In the genomic region with DNA sequence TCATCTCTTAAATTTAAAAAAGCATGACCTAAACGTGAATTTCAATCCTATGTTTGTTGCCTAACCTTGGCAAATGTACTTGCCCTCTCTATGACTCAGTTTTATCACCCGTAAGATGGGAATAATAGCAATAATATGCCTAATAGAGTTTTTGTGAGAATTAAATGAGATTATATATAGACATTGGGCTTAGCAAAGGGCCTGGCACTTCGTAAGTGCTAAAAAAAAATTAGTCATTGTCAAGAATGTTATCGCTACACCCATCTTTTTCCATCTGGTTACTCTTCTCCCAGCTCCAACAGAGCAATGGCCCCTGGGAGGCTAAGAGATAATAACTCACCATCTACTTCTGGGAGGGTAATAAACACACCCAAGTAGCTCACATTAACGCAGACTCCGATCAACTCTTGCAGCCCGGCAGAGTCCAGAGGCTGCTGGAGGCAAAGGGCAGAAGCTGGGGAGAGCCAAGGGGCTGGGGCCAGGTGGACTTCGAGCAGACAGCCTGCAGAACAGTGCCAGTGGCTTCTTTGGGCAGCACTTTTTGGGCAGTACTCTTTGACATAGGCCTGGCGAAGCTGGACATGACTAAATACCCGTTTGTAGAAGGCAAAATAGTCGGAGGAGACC, we compare ENCODE assay signal across 21 cellular contexts. TPM values are rescaled to one million over a fixed set of nuclear protein-coding genes. Genes with fewer than 3 reads are reported as not detected.
DNase-seq lines count a peak whose midpoint lies in the region; ATAC-seq and TF ChIP-seq lines count a peak whose summit lies in the region.
"Had no signal": no experiment of that assay in that cellular context is flagged by ENCODE, and none has a peak within 500 bp of the region (broad histone marks: within the 10 kb centered on the region; RNA-seq: fewer than 3 reads in every experiment).

No MANE protein-coding gene starts in this region.

- H3K4me1 ChIP-seq in IMR-90 (ENCODE audit: control insufficient read depth, insufficient read depth, low read length): peaks cover 11% of the 10 kb centered on the region
- peaks cover 26 to 29% of the 10 kb centered on the region in 2 donors for H3K4me1 ChIP-seq in mucosa of rectum (ENCODE audit: control insufficient read depth in 2 of 2, insufficient read depth in 2 of 2, low read length in 2 of 2)
- H3K4me1 ChIP-seq in uterus: peaks cover 0 to 13% of the 10 kb centered on the region in 2 donors
- peaks cover 54% of the 10 kb centered on the region for H3K4me1 ChIP-seq in PC-9 (replicated peaks; ENCODE audit: insufficient read depth)
- no peaks in the 10 kb centered on the region for H3K4me1 ChIP-seq in foreskin keratinocyte

- intact Hi-C loops in IMR-90 (cut with micrococcal nuclease): no loop called here
- intact Hi-C loops in left colon (cut with DNase I, micrococcal nuclease): no loop called here
- intact Hi-C loops in uterus (cut with DNase I; ENCODE audit: low total_unique reads): no loop called here
- intact Hi-C loops in PC-9 (cut with micrococcal nuclease; ENCODE audit: unreplicated experiment): no loop called here

- BruUV-seq in IMR-90 (replicated peaks; lab: Mats Ljungman, UMichigan) (no TSS peak), PC-9 (replicated peaks; lab: Mats Ljungman, UMichigan) (no TSS peak)

- H3K23ac ChIP-seq in IMR-90 (ENCODE audit: low read depth, low read length): no peak overlapping the region

- no peak overlapping the region for H3K9ac ChIP-seq in IMR-90 (ENCODE audit: low read depth, low read length)
- peak overlapping the region; percentile 21 to 53 for H3K9ac ChIP-seq in mucosa of rectum (ENCODE audit: low read depth in 1 of 2, low read length in 2 of 2)

- H3K4ac ChIP-seq in IMR-90 (ENCODE audit: low read depth, low read length): peak overlapping the region; percentile 51

- DNase-seq in IMR-90 (no peak), left colon (peak; percentile 67 to 75), uterus (no peak), PC-9 (no peak), foreskin keratinocyte (no peak), CD1c-positive myeloid dendritic cell (ENCODE audit: extremely low spot score) (no peak)
- DNase-seq: CD4-positive, CD25-positive, alpha-beta regulatory T cell; DMS79; H7; HFFc6; KG1; NCI-H1092 treated with DMSO at 0.1 percent for 48 hours; NCI-H146; NCI-H2029; NCI-H226; NCI-H510A treated with DMSO at 0.1 percent for 48 hours; RPMI8226; SHP77 treated with DMSO at 0.1 percent for 48 hours had no signal

- H3K18ac ChIP-seq in IMR-90 (ENCODE audit: low read depth, low read length): no peak overlapping the region

- TF ChIP-seq RAD21 in IMR-90 (IDR thresholded peaks at IDR 0.05; ENCODE audit: low read length): no peak

- H2BK5ac ChIP-seq in IMR-90 (ENCODE audit: low read depth, low read length, poor library complexity, severe bottlenecking): no peak overlapping the region

- H2AFZ ChIP-seq in IMR-90 (replicated peaks; ENCODE audit: low read length, poor library complexity) (no peak overlapping the region), PC-9 (no peak overlapping the region)

- H3K9me1 ChIP-seq in IMR-90 (ENCODE audit: insufficient read depth, low read length): peaks cover 9% of the 10 kb centered on the region; the same call in 1 of the 2 replicates

- no peak overlapping the region for H4K5ac ChIP-seq in IMR-90 (ENCODE audit: low read depth, low read length)

- H3K9me2 ChIP-seq in PC-9 (ENCODE audit: insufficient read depth): no peaks in the 10 kb centered on the region

- peaks cover 5% of the 10 kb centered on the region; the same call in 1 of the 2 replicates for H3F3A ChIP-seq in PC-9 (ENCODE audit: insufficient read depth, low read depth)

- POLR2A ChIA-PET in IMR-90 (lab: Charles Lee; ENCODE audit: unreplicated experiment) (interaction anchor here (0.5 kb wide), 1 partner anchor 1331 kb away, joined by 6 read pairs; no protein-coding TSS in a partner anchor), PC-9 (lab: Charles Lee; ENCODE audit: unreplicated experiment) (no interaction called here)

- H2BK20ac ChIP-seq in IMR-90 (ENCODE audit: low read depth, low read length): no peak overlapping the region

- H3K36me3 ChIP-seq in IMR-90 (ENCODE audit: control insufficient read depth, insufficient read depth, low read length) (no peaks in the 10 kb centered on the region), mucosa of rectum (ENCODE audit: control insufficient read depth in 2 of 2, insufficient read depth in 2 of 2, low read length in 2 of 2) (no peaks in the 10 kb centered on the region), uterus (no peaks in the 10 kb centered on the region), PC-9 (ENCODE audit: low read depth) (no peaks in the 10 kb centered on the region)

- H2BK15ac ChIP-seq in IMR-90 (ENCODE audit: low read depth, low read length): peak overlapping the region; percentile 70; the same call in 1 of the 3 replicates

- CTCF ChIA-PET in IMR-90 (lab: Yijun Ruan, JAX): no interaction called here
- CTCF ChIA-PET in PC-9 (lab: Charles Lee): no interaction called here

- H3K27me3 ChIP-seq in IMR-90 (ENCODE audit: control insufficient read depth, insufficient read depth, low read length) (no peaks in the 10 kb centered on the region), mucosa of rectum (ENCODE audit: control insufficient read depth in 2 of 2, insufficient read depth in 2 of 2, low read length in 2 of 2) (no peaks in the 10 kb centered on the region), uterus (no peaks in the 10 kb centered on the region), PC-9 (ENCODE audit: insufficient read depth, low read depth) (no peaks in the 10 kb centered on the region), foreskin keratinocyte (no peaks in the 10 kb centered on the region)

- peaks cover 0 to 10% of the 10 kb centered on the region in 2 experiments; a peak in 1 of 4 replicates for H3K79me1 ChIP-seq in IMR-90 (ENCODE audit: low read depth in 1 of 2, low read length in 2 of 2)

- no peaks in the 10 kb centered on the region for H3K79me2 ChIP-seq in PC-9 (ENCODE audit: low read depth)

- H3K14ac ChIP-seq in IMR-90 (replicated peaks; ENCODE audit: low read depth, low read length): 0 out of 2 replicates have a peak overlapping the region, but pooled peaks have one; percentile 41

- H3K4me2 ChIP-seq in IMR-90 (ENCODE audit: low read depth, low read length): no peak overlapping the region
- no peak overlapping the region for H3K4me2 ChIP-seq in PC-9
- H3K4me2 ChIP-seq: A549 had no signal

- ATAC-seq in IMR-90 (ENCODE audit: low read depth) (no peak), left colon (peak; percentile 77), foreskin keratinocyte (no peak)
- ATAC-seq: A549 had no signal

- H4K91ac ChIP-seq in IMR-90 (ENCODE audit: insufficient read depth, low read depth, low read length): no peak overlapping the region

- dilution Hi-C loops in IMR-90 (cut with HindIII; ENCODE audit: low sequenced_read_pairs, unreplicated experiment): no loop called here

- 73% methylated on average over 1 of the region's 11 CpGs; no CpG with 5 or more reads in 1 of the 2 experiments for WGBS in IMR-90 (ENCODE audit: extremely low coverage in 2 of 2, insufficient read length in 1 of 2), 2 experiments

- no peak overlapping the region for H3K56ac ChIP-seq in IMR-90 (ENCODE audit: extremely low read depth, insufficient read depth, low read length)

- peak overlapping the region; percentile 20 for H2AK9ac ChIP-seq in IMR-90 (replicated peaks; ENCODE audit: low read depth, low read length, poor library complexity)

- no peak overlapping the region for H3K4me3 ChIP-seq in IMR-90 (ENCODE audit: insufficient read depth, low read depth, low read length)
- peak overlapping the region; percentile 44 to 65 for H3K4me3 ChIP-seq in mucosa of rectum (ENCODE audit: low read length in 2 of 2)
- H3K4me3 ChIP-seq in uterus: no peak overlapping the region
- no peak overlapping the region for H3K4me3 ChIP-seq in PC-9
- H3K4me3 ChIP-seq: A549, SK-N-MC had no signal

- H3K9me3 ChIP-seq in IMR-90 (ENCODE audit: control insufficient read depth, insufficient read depth, low read length): no peaks in the 10 kb centered on the region
- no peaks in the 10 kb centered on the region for H3K9me3 ChIP-seq in mucosa of rectum (ENCODE audit: control insufficient read depth in 2 of 2, low read length in 2 of 2)
- no peaks in the 10 kb centered on the region for H3K9me3 ChIP-seq in uterus
- no peaks in the 10 kb centered on the region for H3K9me3 ChIP-seq in PC-9 (ENCODE audit: insufficient read depth, low read depth)

- TF ChIP-seq CTCF in IMR-90 (conservative IDR thresholded peaks at IDR 0.05; ENCODE audit: low read depth, low read length) (no peak), uterus (IDR thresholded peaks at IDR 0.05) (no peak), PC-9 (conservative IDR thresholded peaks at IDR 0.05) (no peak), foreskin keratinocyte (conservative IDR thresholded peaks at IDR 0.05) (no peak)

- peak overlapping the region in 1 of 2 experiments; percentile 19; a peak in 1 of 4 replicates for H4K8ac ChIP-seq in IMR-90 (ENCODE audit: low read depth in 2 of 2, low read length in 2 of 2)

- in situ Hi-C loops in IMR-90 (cut with MboI; ENCODE audit: low sequenced_read_pairs): no loop called here

- peak overlapping the region; percentile 48 for H2BK120ac ChIP-seq in IMR-90 (ENCODE audit: low read depth, low read length)

- no peak overlapping the region for H3K27ac ChIP-seq in IMR-90 (ENCODE audit: insufficient read depth, low read length)
- H3K27ac ChIP-seq in mucosa of rectum (ENCODE audit: low read depth in 2 of 2, low read length in 2 of 2): peak overlapping the region; percentile 81 to 88
- peak overlapping the region; percentile 51 to 62 for H3K27ac ChIP-seq in uterus
- no peak overlapping the region for H3K27ac ChIP-seq in PC-9
- no peak overlapping the region for H3K27ac ChIP-seq in foreskin keratinocyte
- H3K27ac ChIP-seq: SK-N-MC had no signal

- H4K20me1 ChIP-seq in IMR-90 (ENCODE audit: insufficient read depth, low read length) (no peaks in the 10 kb centered on the region), PC-9 (ENCODE audit: insufficient read depth) (no peaks in the 10 kb centered on the region)

- peak overlapping the region; percentile 56; the same call in 1 of the 2 replicates for H2AK5ac ChIP-seq in IMR-90 (ENCODE audit: low read depth, low read length)

- TF ChIP-seq POLR2A in IMR-90 (IDR thresholded peaks at IDR 0.05; ENCODE audit: low read depth, low read length) (no peak), uterus (IDR thresholded peaks at IDR 0.05) (no peak)

TF ChIP-seq in IMR-90, 13 proteins besides CTCF, POLR2A, EP300 and RAD21 (continues in another document):
- TF ChIP-seq MAFK (IDR thresholded peaks at IDR 0.05; ENCODE audit: low read depth, low read length): no peak
- no peak for TF ChIP-seq SMC3 (IDR thresholded peaks at IDR 0.05; ENCODE audit: low read depth, low read length)
- no peak for TF ChIP-seq RCOR1 (IDR thresholded peaks at IDR 0.05; ENCODE audit: insufficient replicate concordance, low read length)

RNA-seq across cellular contexts. Expression of a gene that starts 42.7 kb away (rescaled TPM):
- total RNA-seq in IMR-90 (2012; rRNA removed): 290 and 1,344 TPM in 2 replicates
- 774 and 970 TPM in 2 replicates for polyA plus RNA-seq in IMR-90 (2012; rRNA removed)
- 56.0 and 99.9 TPM in 2 replicates for polyA plus RNA-seq in IMR-90 (2012; cell fraction: cytosol; rRNA removed)
- 20.2 and 214 TPM in 2 replicates for polyA plus RNA-seq in IMR-90 (2012; cell fraction: nucleus; rRNA removed; ENCODE audit: low replicate concordance)
- total RNA-seq in left colon: 100 to 1,000 TPM; 744 to 751 TPM
- 100 to 1,000 TPM; 456 to 724 (median 652) TPM for total RNA-seq in uterus
- total RNA-seq in PC-9 (2021): 726 and 781 TPM in 2 replicates
- 699 and 810 TPM in 2 replicates for total RNA-seq in foreskin keratinocyte
- polyA plus RNA-seq in foreskin keratinocyte: 716 and 744 TPM in 2 replicates

Comparison
In these comparisons a context has a peak if more than half of its experiments do, and no peak if none do; other contexts are left out.
1. DNase-seq: peak in left colon (2 of 2); none in IMR-90 (single experiment), uterus (0 of 2), PC-9 (0 of 2), foreskin keratinocyte (0 of 2) and CD1c-positive myeloid dendritic cell (single experiment).
2. H3K27ac ChIP-seq: peak in mucosa of rectum (2 of 2) and uterus (2 of 2); none in IMR-90 (single experiment), PC-9 (single experiment) and foreskin keratinocyte (single experiment).
3. H3K4me3 ChIP-seq: peak in mucosa of rectum (2 of 2); none in IMR-90 (single experiment), uterus (0 of 2) and PC-9 (single experiment).